1 cellular context compared by ENCODE assay signal in the genomic region with DNA sequence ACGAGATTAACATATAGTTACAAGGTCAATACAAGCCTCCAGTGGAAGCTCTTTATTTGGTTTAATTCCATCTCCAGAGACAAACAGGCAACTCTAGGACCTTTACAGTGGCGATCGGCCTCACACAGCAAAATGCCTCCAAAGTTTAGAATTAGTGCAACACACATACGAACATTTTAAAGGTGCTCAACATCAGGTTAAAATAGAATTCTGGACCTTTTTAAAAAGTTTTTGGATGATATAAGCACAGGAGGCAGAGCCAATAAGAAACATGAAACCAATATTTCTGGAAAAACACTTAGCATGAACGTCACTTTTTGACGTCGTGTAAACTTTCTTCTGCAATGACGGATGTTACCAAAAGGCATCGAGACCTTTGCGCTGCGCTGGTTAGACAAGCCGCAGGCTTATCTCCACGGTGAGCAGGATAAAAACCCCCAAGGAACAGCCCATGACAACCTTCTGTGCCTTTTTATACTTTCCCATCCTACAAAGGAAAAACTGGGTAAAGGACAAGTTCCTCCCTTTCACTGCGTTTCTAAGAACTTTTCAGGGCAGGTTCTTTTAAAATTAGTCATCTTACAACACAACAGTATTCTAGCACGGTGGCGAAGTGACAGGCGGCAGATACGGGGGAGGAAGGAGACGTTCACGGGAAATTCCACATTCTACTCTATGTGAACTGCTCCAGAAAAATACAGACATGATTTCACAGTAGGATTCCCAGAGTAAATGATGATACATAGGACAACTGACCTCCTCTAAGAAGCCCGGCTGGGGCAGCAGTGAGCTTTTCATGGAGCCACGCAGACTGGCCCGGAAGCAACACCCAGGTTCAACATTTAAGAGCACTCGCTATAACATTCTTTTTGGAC.
TF ChIP-seq lines count a peak whose summit lies in the region.

No MANE protein-coding gene starts in this region.

TF ChIP-seq in HCT116, 20 proteins besides CTCF, POLR2A, EP300 and RAD21 (continued from another document):
- no peak for TF ChIP-seq SP1 (IDR thresholded peaks at IDR 0.05; ENCODE audit: low read depth)
- no peak for TF ChIP-seq JUND (IDR thresholded peaks at IDR 0.05)
- TF ChIP-seq YY1 (IDR thresholded peaks at IDR 0.05; ENCODE audit: extremely low read depth, insufficient replicate concordance, low read depth, low read length), result no peak
